In genomic region chr3:108180214-108180613, GRCh38 we compare ENCODE assay signal across 12 cellular contexts.
DNase-seq lines count a peak whose midpoint lies in the region; ATAC-seq lines count a peak whose summit lies in the region.
"Had no signal": no experiment of that assay in that cellular context is flagged by ENCODE, and none has a peak within 500 bp of the region (broad histone marks: within the 10 kb centered on the region; RNA-seq: fewer than 3 reads in every experiment).

No MANE protein-coding gene starts in this region.

- no peak for ATAC-seq in GM18868 (IDR thresholded peaks at IDR 0.05; ENCODE audit: unreplicated experiment)
- no peak for ATAC-seq in HG03571 (IDR thresholded peaks at IDR 0.05; ENCODE audit: unreplicated experiment)
- ATAC-seq in HG03378 (IDR thresholded peaks at IDR 0.05; ENCODE audit: unreplicated experiment) = no peak

- peak; percentile 51 for DNase-seq in DMS 273 (lab: John Stamatoyannopoulos, UW; ENCODE audit: unreplicated experiment)
- DNase-seq in NCI-H1105 (lab: John Stamatoyannopoulos, UW) = peak; percentile 35
- peak; percentile 78 for DNase-seq in amniotic epithelial cell (ENCODE audit: low read depth)
- peak; percentile 4 for DNase-seq in kidney glomerular epithelial cell (lab: John Stamatoyannopoulos, UW)
- DNase-seq in medulla oblongata (ENCODE audit: extremely low spot score) = no peak
- DNase-seq: activated naive CD4-positive, alpha-beta T cell treated with anti-CD3 and anti-CD28 coated beads for 36 hours; Kasumi-1; stimulated activated CD4-positive, alpha-beta T cell treated with anti-CD3 and anti-CD28 coated beads, Interleukin-4, amount 100 ng/mL, for 4 hours; stimulated activated naive CD4-positive, alpha-beta T cell treated with Interleukin-2 at 50 U/mL for 16 hours had no signal
